ENCODE assay signal across 20 cellular contexts in the genomic region with DNA sequence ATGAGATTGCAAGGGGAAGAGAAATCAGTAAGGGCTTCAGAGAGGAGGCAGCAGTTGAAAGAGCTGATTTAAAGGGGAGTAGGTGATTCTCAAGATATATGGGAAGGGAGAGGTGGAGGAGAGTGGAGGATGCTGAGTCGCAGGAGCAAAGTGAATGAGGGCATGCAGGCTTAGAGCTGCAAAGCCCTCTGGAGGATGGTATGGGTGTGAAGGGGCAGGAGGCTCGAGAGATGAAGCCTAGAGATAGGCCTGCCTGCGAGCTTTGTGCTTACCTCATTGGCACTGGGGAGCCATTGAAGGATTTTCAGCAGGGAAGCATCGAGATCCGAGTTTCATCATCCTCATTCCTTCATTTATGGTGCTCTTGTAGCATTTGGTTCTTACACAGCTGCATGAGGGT. TPM values are rescaled to one million over a fixed set of nuclear protein-coding genes. Genes with fewer than 3 reads are reported as not detected.
DNase-seq lines count a peak whose midpoint lies in the region; ATAC-seq, FAIRE-seq and TF ChIP-seq lines count a peak whose summit lies in the region.
"Had no signal": no experiment of that assay in that cellular context is flagged by ENCODE, and none has a peak within 500 bp of the region (broad histone marks: within the 10 kb centered on the region; RNA-seq: fewer than 3 reads in every experiment).

No MANE protein-coding gene starts in this region.

- H2AFZ ChIP-seq in GM23338: no peak overlapping the region

- H3K4me1 ChIP-seq in GM23338 (ENCODE audit: insufficient read depth) (no peaks in the 10 kb centered on the region), RWPE2 (ENCODE audit: insufficient read depth, poor library complexity, severe bottlenecking) (no peaks in the 10 kb centered on the region), kidney (ENCODE audit: control insufficient read depth in 1 of 2, insufficient read depth in 1 of 2, low read depth in 1 of 2, low read length in 2 of 2) (no peaks in the 10 kb centered on the region), esophagus muscularis mucosa (no peaks in the 10 kb centered on the region)
- H3K4me1 ChIP-seq: HAP-1 had no signal

- H3K27me3 ChIP-seq in GM23338 (ENCODE audit: insufficient read depth) (peaks cover 16% of the 10 kb centered on the region; the same call in 1 of the 2 replicates), RWPE2 (ENCODE audit: insufficient read depth, poor library complexity, severe bottlenecking) (no peaks in the 10 kb centered on the region), esophagus muscularis mucosa (peaks cover 0 to 58% (median 0%) of the 10 kb centered on the region in 4 donors)

- 78% methylated on average over 5 of the region's 5 CpGs for WGBS in esophagus muscularis mucosa

- H3K9me3 ChIP-seq in RWPE2 (ENCODE audit: severe bottlenecking) (no peaks in the 10 kb centered on the region), kidney (ENCODE audit: control insufficient read depth in 1 of 2, low read length in 2 of 2) (no peaks in the 10 kb centered on the region), esophagus muscularis mucosa (no peaks in the 10 kb centered on the region)
- H3K9me3 ChIP-seq: HAP-1 had no signal

- TF ChIP-seq EP300 in esophagus muscularis mucosa (IDR thresholded peaks at IDR 0.05): no peak

- TF ChIP-seq POLR2A in erythroblast (IDR thresholded peaks at IDR 0.05; ENCODE audit: low read length): no peak
- no peak for TF ChIP-seq POLR2A in esophagus muscularis mucosa (IDR thresholded peaks at IDR 0.05; ENCODE audit: low read depth)

- ATAC-seq in GM23338: peak; percentile 69
- ATAC-seq in RWPE2 (ENCODE audit: low read depth): peak; percentile 48; the same call in 1 of the 3 replicates
- no peak for ATAC-seq in HG02588 (IDR thresholded peaks at IDR 0.05; ENCODE audit: unreplicated experiment)

- H3K27me3 Mint-ChIP-seq in GM23338 (ENCODE audit: insufficient read depth, low read depth, poor library complexity): peaks cover 10% of the 10 kb centered on the region

- TF ChIP-seq CTCF in GM23338 (conservative IDR thresholded peaks at IDR 0.05; ENCODE audit: low read depth in 2 of 2) (no peak; a peak in 1 of 4 replicates), RWPE2 (IDR thresholded peaks at IDR 0.05; ENCODE audit: poor library complexity, severe bottlenecking) (no peak), astrocyte of the spinal cord (IDR thresholded peaks at IDR 0.05; ENCODE audit: low read depth, low read length) (peak; percentile 8), kidney (IDR thresholded peaks at IDR 0.05; ENCODE audit: borderline replicate concordance, extremely low read depth, insufficient read depth) (no peak), esophagus muscularis mucosa (IDR thresholded peaks at IDR 0.05) (no peak)

- DNase-seq in GM23338 (ENCODE audit: low spot score) (peak; percentile 40), RWPE2 (ENCODE audit: low spot score) (no peak), astrocyte of the spinal cord (ENCODE audit: low read depth, low spot score) (no peak), kidney (peak; percentile 17), erythroblast (lab: John Stamatoyannopoulos, UW) (no peak), esophagus muscularis mucosa (ENCODE audit: extremely low spot score) (no peak)
- DNase-seq: ACHN; AML-193; NCI-H1105; NCI-H2081; NCI-H2171 treated with DMSO at 0.1 percent for 48 hours; NCI-H510A; NCI-H748 treated with DMSO at 0.1 percent for 48 hours; NK-92 treated with Interleukin-12 subunit alpha and Interleukin-12 subunit beta, amount 100 ng/mL, for 24 hours; SHP77 had no signal

- H3K36me3 Mint-ChIP-seq in GM23338 (ENCODE audit: low read depth): no peaks in the 10 kb centered on the region

- in situ Hi-C loops in astrocyte of the spinal cord (cut with HindIII; ENCODE audit: low sequenced_read_pairs): no loop called here

- H3K4me2 ChIP-seq in GM23338: no peak overlapping the region

- no peak overlapping the region for H3K4me3 ChIP-seq in GM23338
- H3K4me3 ChIP-seq in RWPE2 (ENCODE audit: severe bottlenecking): no peak overlapping the region
- H3K4me3 ChIP-seq in astrocyte of the spinal cord (ENCODE audit: low read depth, low read length): no peak overlapping the region
- H3K4me3 ChIP-seq in kidney (ENCODE audit: low read length in 2 of 2): no peak overlapping the region
- no peak overlapping the region for H3K4me3 ChIP-seq in esophagus muscularis mucosa
- H3K4me3 ChIP-seq: HAP-1, SK-N-MC had no signal

- no peak overlapping the region for H3K9ac ChIP-seq in kidney (ENCODE audit: low read length in 2 of 2)

- FAIRE-seq in kidney (lab: Jason Lieb, UNC): no peak
- FAIRE-seq: D721Med had no signal

- no peaks in the 10 kb centered on the region for H4K20me1 ChIP-seq in GM23338 (replicated peaks; ENCODE audit: insufficient read depth)

- H3K9me3 Mint-ChIP-seq in GM23338: no peaks in the 10 kb centered on the region

- H3K36me3 ChIP-seq in GM23338 (ENCODE audit: insufficient read depth) (no peaks in the 10 kb centered on the region), RWPE2 (ENCODE audit: low read depth) (no peaks in the 10 kb centered on the region), kidney (ENCODE audit: control insufficient read depth in 1 of 2, insufficient read depth in 2 of 2, low read length in 2 of 2) (no peaks in the 10 kb centered on the region), esophagus muscularis mucosa (no peaks in the 10 kb centered on the region)
- H3K36me3 ChIP-seq: HAP-1 had no signal

- H3K27ac Mint-ChIP-seq in GM23338: no peak overlapping the region

- H3K79me2 ChIP-seq in GM23338 (replicated peaks; ENCODE audit: insufficient read depth): no peaks in the 10 kb centered on the region

- H3K4me3 Mint-ChIP-seq in GM23338: no peak overlapping the region

- intact Hi-C loops in kidney (cut with DNase I): no loop called here
- intact Hi-C loops in esophagus muscularis mucosa (cut with DNase I): no loop called here

- H3K4me1 Mint-ChIP-seq in GM23338: no peaks in the 10 kb centered on the region

- H3F3A ChIP-seq in GM23338 (replicated peaks; ENCODE audit: low read depth): no peaks in the 10 kb centered on the region

- H3K27ac ChIP-seq in GM23338 (ENCODE audit: low read depth) (no peak overlapping the region), RWPE2 (ENCODE audit: poor library complexity, severe bottlenecking) (no peak overlapping the region), kidney (ENCODE audit: low read depth in 2 of 2, low read length in 2 of 2) (no peak overlapping the region), esophagus muscularis mucosa (replicated peaks in 1 of 4) (no peak overlapping the region)
- H3K27ac ChIP-seq: C4-2B, SK-N-MC had no signal

- no peaks in the 10 kb centered on the region for H3K9me2 ChIP-seq in GM23338 (ENCODE audit: insufficient read depth)

TF ChIP-seq in GM23338, 12 proteins besides CTCF, POLR2A, EP300 and RAD21 (continues in another document):
- TF ChIP-seq EZH2 (IDR thresholded peaks at IDR 0.05; ENCODE audit: low read depth, unreplicated experiment): no peak

RNA-seq across cellular contexts. Expression of a gene that starts 15.8 kb away (rescaled TPM):
- total RNA-seq in GM23338 (2014; rRNA removed; shearing (Covaris generic)): 3.4 and 11.5 TPM in 2 replicates
- polyA plus RNA-seq in GM23338 (2016; fragmentation: Nextera tagmentation; extraction: Ambion mirVana) (4.6 and 5.5 TPM in 2 replicates), kidney (ENCODE audit: insufficient read depth, low read depth, low replicate concordance) (0.32 TPM)
- total RNA-seq in kidney (4.3 TPM), esophagus muscularis mucosa (1 to 10 TPM in 1 of 4 donors, under 1 TPM in 2, not detected in 1; 0.83 to 2.7 (median 0.84) TPM)

RNA-seq across cellular contexts. Expression of a gene that starts 26.5 kb away (rescaled TPM):
- total RNA-seq in GM23338 (2014; rRNA removed; shearing (Covaris generic)): not detected in 2 replicates
- polyA plus RNA-seq in GM23338 (2016; fragmentation: Nextera tagmentation; extraction: Ambion mirVana) (not detected in 2 replicates), kidney (ENCODE audit: insufficient read depth, low read depth, low replicate concordance) (2.4 TPM)
- total RNA-seq in kidney (0.35 TPM), esophagus muscularis mucosa (not detected)

RNA-seq across cellular contexts. Expression of a gene that starts 28.2 kb away (rescaled TPM):
- 0.08 and 0.42 TPM in 2 replicates for total RNA-seq in GM23338 (2014; rRNA removed; shearing (Covaris generic))
- polyA plus RNA-seq in GM23338 (2016; fragmentation: Nextera tagmentation; extraction: Ambion mirVana) (0.23 and 0.45 TPM in 2 replicates), kidney (ENCODE audit: insufficient read depth, low read depth, low replicate concordance) (1.3 TPM)
- total RNA-seq in kidney (1.0 TPM), esophagus muscularis mucosa (1 to 10 TPM in 3 of 4 donors, under 1 TPM in 1; 0.58 to 2.5 (median 1.8) TPM)

Comparison
In these comparisons a context has a peak if more than half of its experiments do, and no peak if none do; other contexts are left out.
1. DNase-seq: peak in GM23338 (single experiment) and kidney (single experiment); none in RWPE2 (single experiment), astrocyte of the spinal cord (single experiment), erythroblast (0 of 2) and esophagus muscularis mucosa (single experiment).